ENCODE assay signal across 24 cellular contexts in the genomic region with DNA sequence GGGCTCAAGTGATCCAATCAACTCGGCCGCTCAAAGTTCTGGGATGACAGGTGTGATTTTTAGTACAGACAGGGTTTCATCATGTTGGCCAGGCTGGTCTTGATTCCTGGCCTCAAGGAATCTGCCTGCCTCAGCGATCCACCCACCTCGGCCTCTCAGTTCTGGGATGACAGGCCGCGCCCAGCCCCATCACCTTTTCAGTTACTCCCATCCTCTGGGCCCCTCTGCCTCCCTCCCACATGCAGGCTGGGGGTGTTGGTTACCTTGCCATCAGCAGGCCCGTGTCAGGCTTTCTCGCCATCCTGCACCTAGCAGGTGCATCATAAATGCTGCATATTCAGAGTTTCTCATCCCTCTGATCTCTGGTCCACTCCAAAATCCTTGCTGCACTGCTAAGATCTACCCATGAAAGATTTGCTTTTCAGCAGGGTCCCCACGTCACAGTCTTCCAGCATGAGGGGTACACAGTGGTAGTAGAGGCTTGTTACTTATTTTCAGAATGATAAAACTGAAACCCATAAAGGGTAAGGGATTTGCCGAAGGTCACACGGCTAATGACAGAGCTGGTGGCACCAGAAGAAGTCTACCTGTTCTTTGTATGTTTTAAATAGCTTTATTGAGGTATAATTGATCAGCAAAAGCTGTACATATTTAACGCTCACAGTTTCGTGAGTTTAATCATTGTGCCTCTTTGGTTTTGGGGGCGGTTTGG. TPM values are rescaled to one million over a fixed set of nuclear protein-coding genes. Genes with fewer than 3 reads are reported as not detected.
DNase-seq lines count a peak whose midpoint lies in the region; ATAC-seq, FAIRE-seq and TF ChIP-seq lines count a peak whose summit lies in the region.
"Had no signal": no experiment of that assay in that cellular context is flagged by ENCODE, and none has a peak within 500 bp of the region (broad histone marks: within the 10 kb centered on the region; RNA-seq: fewer than 3 reads in every experiment).

No MANE protein-coding gene starts in this region.

- no peak overlapping the region for H3K23ac ChIP-seq in mesendoderm (ENCODE audit: low read length)

- peak; percentile 60 for ATAC-seq in GM12878
- ATAC-seq: left ventricle myocardium superior had no signal

- SMC1A ChIA-PET in GM12878 (lab: Charles Lee; ENCODE audit: uncharacterized antibody, unreplicated experiment) = interaction anchor here (0.6 to 1.0 kb wide), 3 partner anchors 46 to 78 kb away, joined by 3 to 4 read pairs (median 3); no protein-coding TSS in a partner anchor

- H4K8ac ChIP-seq in mesendoderm (ENCODE audit: low read depth, low read length) = no peak overlapping the region

- TF ChIP-seq RAD21 in GM12878 (IDR thresholded peaks at IDR 0.05; ENCODE audit: insufficient read depth, low read depth, low read length) = no peak

- H3K27me3 Mint-ChIP-seq in activated naive CD4-positive, alpha-beta T cell treated with anti-CD3 and anti-CD28 coated beads for 36 hours (ENCODE audit: low read depth) = no peaks in the 10 kb centered on the region
- H3K27me3 Mint-ChIP-seq: progenitor cell of endocrine pancreas had no signal

- peak in 1 of 2 experiments; percentile 45; a peak in 2 of 4 replicates for TF ChIP-seq EP300 in GM12878 (IDR thresholded peaks at IDR 0.05; ENCODE audit: borderline replicate concordance in 1 of 2, control insufficient read depth in 1 of 2, low read depth in 2 of 2, low read length in 2 of 2)

- peak overlapping the region; percentile 65 for H3K27ac Mint-ChIP-seq in activated naive CD4-positive, alpha-beta T cell treated with anti-CD3 and anti-CD28 coated beads for 36 hours
- H3K27ac Mint-ChIP-seq: progenitor cell of endocrine pancreas had no signal

- no peak overlapping the region for H2AFZ ChIP-seq in GM12878 (ENCODE audit: control insufficient read depth, low read depth, low read length)

- H3K56ac ChIP-seq in mesendoderm (ENCODE audit: low read length) = no peak overlapping the region

- no peaks in the 10 kb centered on the region for H3K79me1 ChIP-seq in mesendoderm (ENCODE audit: low read length)

- CTCF ChIA-PET in activated naive CD4-positive, alpha-beta T cell treated with anti-CD3 and anti-CD28 coated beads for 36 hours (lab: Charles Lee) = no interaction called here
- CTCF ChIA-PET in GM12878 (lab: Yijun Ruan, JAX) = interaction anchor here (0.5 kb wide), 1 partner anchor 784 kb away, joined by 3 read pairs; no protein-coding TSS in a partner anchor

- H3K36me3 Mint-ChIP-seq in activated naive CD4-positive, alpha-beta T cell treated with anti-CD3 and anti-CD28 coated beads for 36 hours (ENCODE audit: low read depth) = peaks cover 55% of the 10 kb centered on the region

- H2BK5ac ChIP-seq in mesendoderm (ENCODE audit: low read length) = no peak overlapping the region

- peaks cover 19% of the 10 kb centered on the region for H3K4me1 Mint-ChIP-seq in activated naive CD4-positive, alpha-beta T cell treated with anti-CD3 and anti-CD28 coated beads for 36 hours (ENCODE audit: low read depth)

- no peak for TF ChIP-seq CTCF in GM12878 (IDR thresholded peaks at IDR 0.05 in 2 of 3, conservative IDR thresholded peaks at IDR 0.05 in 1 of 3; ENCODE audit: control insufficient read depth in 2 of 3, extremely low read depth in 1 of 3, insufficient read depth in 1 of 3, low read depth in 3 of 3, low read length in 3 of 3)

- no peak overlapping the region for H3K4ac ChIP-seq in mesendoderm (ENCODE audit: low read depth, low read length)

- no peak overlapping the region for H2BK15ac ChIP-seq in mesendoderm (replicated peaks; ENCODE audit: low read depth)

- H3K4me2 ChIP-seq in GM12878 (ENCODE audit: control insufficient read depth, insufficient read depth) (no peak overlapping the region; the same call in 1 of the 2 replicates), mesendoderm (ENCODE audit: low read length) (no peak overlapping the region)

- no TSS peak for BruUV-seq in GM12878 (replicated peaks; lab: Mats Ljungman, UMichigan)

- H3K27ac ChIP-seq in KOPT-K1 (ENCODE audit: low read depth, low read length, poor library complexity, severe bottlenecking) (peak overlapping the region; percentile 34), GM12878 (ENCODE audit: control insufficient read depth, insufficient read depth) (peak overlapping the region; percentile 18), mesendoderm (ENCODE audit: low read depth, low read length) (no peak overlapping the region)
- H3K27ac ChIP-seq: breast epithelium, neutrophil, RWPE1, SK-N-MC, tibial nerve had no signal

- H2AK5ac ChIP-seq in mesendoderm (ENCODE audit: low read length) = no peak overlapping the region

- H3K79me2 ChIP-seq in GM12878 (ENCODE audit: control insufficient read depth, insufficient read depth, low read length) (no peaks in the 10 kb centered on the region), mesendoderm (ENCODE audit: control insufficient read depth, insufficient read depth, low read length) (no peaks in the 10 kb centered on the region)

- H3K4me3 ChIP-seq in GM12878 = no peak overlapping the region
- H3K4me3 ChIP-seq in mesendoderm (ENCODE audit: low read length) = no peak overlapping the region
- H3K4me3 ChIP-seq: breast epithelium, SK-N-MC, tibial nerve had no signal

- intact Hi-C loops in activated naive CD4-positive, alpha-beta T cell treated with anti-CD3 and anti-CD28 coated beads for 36 hours (cut with micrococcal nuclease) = no loop called here
- intact Hi-C loops in GM12878 (cut with micrococcal nuclease; ENCODE audit: unreplicated experiment) = no loop called here

- H3K9me3 Mint-ChIP-seq in activated naive CD4-positive, alpha-beta T cell treated with anti-CD3 and anti-CD28 coated beads for 36 hours = no peaks in the 10 kb centered on the region

- 36% methylated on average over 14 of the region's 14 CpGs for WGBS in GM12878 (ENCODE audit: insufficient coverage, insufficient replicate concordance, low lambda C conversion rate, missing lambda C conversion rate)
- no CpG with 5 or more reads among the region's 14 CpGs for WGBS in mesendoderm (ENCODE audit: extremely low coverage, insufficient coverage, low lambda C conversion rate)

- no peak overlapping the region for H3K18ac ChIP-seq in mesendoderm (ENCODE audit: low read length)

- POLR2A ChIA-PET in GM12878 (lab: Charles Lee) = interaction anchor here (0.8 to 0.9 kb wide), 2 partner anchors 11 to 13 kb away, joined by 7 read pairs; no protein-coding TSS in a partner anchor

- H3K4me1 ChIP-seq in GM12878 (ENCODE audit: control insufficient read depth, insufficient read depth, low read length) (peaks cover 23% of the 10 kb centered on the region), mesendoderm (ENCODE audit: control insufficient read depth, low read depth, low read length) (peaks cover 3% of the 10 kb centered on the region)
- H3K4me1 ChIP-seq: breast epithelium, Caco-2 had no signal

- H3K9ac ChIP-seq in GM12878 (ENCODE audit: control insufficient read depth, insufficient read depth, low read length) = no peak overlapping the region
- H3K9ac ChIP-seq in mesendoderm (ENCODE audit: low read length) = no peak overlapping the region

- H3K27me3 ChIP-seq in GM12878 (replicated peaks in 1 of 2; ENCODE audit: control insufficient read depth in 2 of 2, insufficient read depth in 2 of 2, low read length in 1 of 2) = no peaks in the 10 kb centered on the region
- no peaks in the 10 kb centered on the region for H3K27me3 ChIP-seq in mesendoderm (ENCODE audit: insufficient read depth, low read length, poor library complexity)
- H3K27me3 ChIP-seq: breast epithelium, neutrophil, tibial nerve had no signal

- H3K4me3 Mint-ChIP-seq in activated naive CD4-positive, alpha-beta T cell treated with anti-CD3 and anti-CD28 coated beads for 36 hours = no peak overlapping the region

- no peak for TF ChIP-seq POLR2A in GM12878 (IDR thresholded peaks at IDR 0.05; ENCODE audit: low read depth, low read length)

- in situ Hi-C loops in GM12878 (cut with MboI) = no loop called here

- H3K9me3 ChIP-seq in KOPT-K1 (ENCODE audit: insufficient read depth, low read length, poor library complexity, severe bottlenecking) (no peaks in the 10 kb centered on the region), GM12878 (replicated peaks; ENCODE audit: control insufficient read depth, insufficient read depth, low read length) (no peaks in the 10 kb centered on the region)
- H3K9me3 ChIP-seq: breast epithelium, Caco-2, neutrophil, tibial nerve had no signal

- RAD21 ChIA-PET in GM12878 (lab: Charles Lee; ENCODE audit: unreplicated experiment) = interaction anchor here (0.9 kb wide), 1 partner anchor 55 kb away, joined by 3 read pairs; a partner anchor contains a TSS

- peak; percentile 31 for FAIRE-seq in GM12878 (lab: Jason Lieb, UNC)
- FAIRE-seq: islet of Langerhans had no signal

- H4K5ac ChIP-seq in mesendoderm (ENCODE audit: low read length) = no peak overlapping the region

- no peak overlapping the region for H2BK120ac ChIP-seq in mesendoderm (ENCODE audit: low read depth, low read length)

- H3K36me3 ChIP-seq in KOPT-K1 (ENCODE audit: insufficient read depth, low read length) = peaks cover 93% of the 10 kb centered on the region
- H3K36me3 ChIP-seq in GM12878 (ENCODE audit: control insufficient read depth in 2 of 2, insufficient read depth in 2 of 2, low read length in 1 of 2) = peaks cover 19 to 56% of the 10 kb centered on the region in 2 experiments
- H3K36me3 ChIP-seq in mesendoderm (ENCODE audit: control insufficient read depth, insufficient read depth, low read length) = peaks cover 11% of the 10 kb centered on the region

- peaks cover 3% of the 10 kb centered on the region for H4K20me1 ChIP-seq in GM12878 (ENCODE audit: control insufficient read depth, insufficient read depth)

- DNase-seq in activated naive CD4-positive, alpha-beta T cell treated with anti-CD3 and anti-CD28 coated beads for 36 hours = no peak
- DNase-seq in activated naive CD4-positive, alpha-beta T cell treated with Interleukin-2 at 50 U/mL for 16 hours = no peak
- DNase-seq in GM12878 (ENCODE audit: low read depth, low spot score) (no peak), mesendoderm (no peak), DMS79 treated with DMSO at 0.1 percent for 48 hours (lab: John Stamatoyannopoulos, UW) (no peak), retina (no peak)
- DNase-seq: ACHN; activated CD4-positive, CD25-positive, alpha-beta regulatory T cell treated with anti-CD3 and anti-CD28 coated beads, Interleukin-2, amount 50 U/mL, for 72 hours; amygdala; Caco-2; DMS79; left ventricle myocardium superior; MV-4-11; NCI-H1436 treated with DMSO at 0.1 percent for 48 hours; NCI-H446 treated with DMSO at 0.1 percent for 48 hours; stimulated activated CD4-positive, alpha-beta T cell treated with anti-CD3 and anti-CD28 coated beads, Interleukin-15, amount 100 ng/mL, for 24 hours had no signal

RNA-seq across cellular contexts. Expression of a gene that starts 16.6 kb away (rescaled TPM):
- 10 to 100 TPM; 20.1 to 20.8 TPM for total RNA-seq in activated naive CD4-positive, alpha-beta T cell treated with anti-CD3 and anti-CD28 coated beads for 36 hours
- total RNA-seq in GM12878 (2013; cell fraction: nucleolus; rRNA removed) = 171 and 173 TPM in 2 replicates
- total RNA-seq in GM12878 (2014; rRNA removed) = 52.0 and 52.3 TPM in 2 replicates
- 56.2 and 58.1 TPM in 2 replicates for total RNA-seq in GM12878 (2014; rRNA removed; fragmentation: Illumina TruSeq; extraction: Trizol)
- total RNA-seq in GM12878 (2021) = 51.6 and 61.4 TPM in 2 replicates
- 31.9 TPM for polyA plus RNA-seq in GM12878 (2011; ENCODE audit: low read depth)
- 33.2 and 46.7 TPM in 2 replicates for polyA plus RNA-seq in GM12878 (2011; rRNA removed)
- polyA plus RNA-seq in GM12878 (2011; cell fraction: cytosol; rRNA removed) = 29.9 and 31.8 TPM in 2 replicates
- polyA plus RNA-seq in GM12878 (2011; cell fraction: nucleus; rRNA removed) = 33.1 and 39.8 TPM in 2 replicates
- 34.6 and 48.5 TPM in 2 replicates for polyA plus RNA-seq in GM12878 (2012)
- 69.4 and 108 TPM in 2 replicates for polyA plus RNA-seq in GM12878 (2014; fragmentation: Illumina TruSeq; extraction: Trizol)
- 10 to 100 TPM; 22.6 to 24.2 TPM for polyA plus RNA-seq in GM12878 (2014; fragmentation: Nextera tagmentation; extraction: Ambion mirVana)
- polyA plus RNA-seq in GM12878 (2014; rRNA removed) = 57.5 TPM in 2 replicates
- polyA plus RNA-seq in GM12878 (2016; fragmentation: Nextera tagmentation; extraction: Ambion mirVana) = 10 to 100 TPM; 47.8 to 52.6 TPM
- 18.6 and 20.0 TPM in 2 replicates for polyA minus RNA-seq in GM12878 (2011; rRNA and poly(A)+ RNA removed)
- 13.7 and 14.8 TPM in 2 replicates for polyA minus RNA-seq in GM12878 (2011; cell fraction: cytosol; rRNA and poly(A)+ RNA removed)
- polyA minus RNA-seq in GM12878 (2011; cell fraction: nucleus; rRNA and poly(A)+ RNA removed) = 19.3 and 38.4 TPM in 2 replicates
- 59.3 TPM for polyA plus RNA-seq in mesendoderm (2013, experiment 1 of 2)
- 57.4 TPM for polyA plus RNA-seq in mesendoderm (2013, experiment 2 of 2)

RNA-seq across cellular contexts. Expression of a gene that starts 16.8 kb away (rescaled TPM):
- 10 to 100 TPM; 12.1 to 12.6 TPM for total RNA-seq in activated naive CD4-positive, alpha-beta T cell treated with anti-CD3 and anti-CD28 coated beads for 36 hours
- total RNA-seq in GM12878 (2013; cell fraction: nucleolus; rRNA removed) = 6.7 and 7.6 TPM in 2 replicates
- 9.0 and 10.6 TPM in 2 replicates for total RNA-seq in GM12878 (2014; rRNA removed)
- 11.9 and 13.0 TPM in 2 replicates for total RNA-seq in GM12878 (2014; rRNA removed; fragmentation: Illumina TruSeq; extraction: Trizol)
- 15.8 and 16.9 TPM in 2 replicates for total RNA-seq in GM12878 (2021)
- 13.6 TPM for polyA plus RNA-seq in GM12878 (2011; ENCODE audit: low read depth)
- polyA plus RNA-seq in GM12878 (2011; rRNA removed) = 12.8 and 15.8 TPM in 2 replicates
- 16.4 and 17.9 TPM in 2 replicates for polyA plus RNA-seq in GM12878 (2011; cell fraction: cytosol; rRNA removed)
- polyA plus RNA-seq in GM12878 (2011; cell fraction: nucleus; rRNA removed) = 8.4 and 8.9 TPM in 2 replicates
- 13.8 and 14.3 TPM in 2 replicates for polyA plus RNA-seq in GM12878 (2012)
- polyA plus RNA-seq in GM12878 (2014; fragmentation: Illumina TruSeq; extraction: Trizol) = 15.4 and 16.7 TPM in 2 replicates
- 10 to 100 TPM; 27.3 to 28.9 TPM for polyA plus RNA-seq in GM12878 (2014; fragmentation: Nextera tagmentation; extraction: Ambion mirVana)
- 17.2 and 17.4 TPM in 2 replicates for polyA plus RNA-seq in GM12878 (2014; rRNA removed)
- polyA plus RNA-seq in GM12878 (2016; fragmentation: Nextera tagmentation; extraction: Ambion mirVana) = 10 to 100 TPM; 23.3 to 28.1 TPM
- 8.1 and 13.8 TPM in 2 replicates for polyA minus RNA-seq in GM12878 (2011; rRNA and poly(A)+ RNA removed)
- 2.5 and 2.7 TPM in 2 replicates for polyA minus RNA-seq in GM12878 (2011; cell fraction: cytosol; rRNA and poly(A)+ RNA removed)
- polyA minus RNA-seq in GM12878 (2011; cell fraction: nucleus; rRNA and poly(A)+ RNA removed) = 3.6 and 4.9 TPM in 2 replicates
- polyA plus RNA-seq in mesendoderm (2013, experiment 1 of 2) = 5.5 TPM
- 6.0 TPM for polyA plus RNA-seq in mesendoderm (2013, experiment 2 of 2)

RNA-seq across cellular contexts. Expression of a gene that starts 54.6 kb away (rescaled TPM):
- total RNA-seq in activated naive CD4-positive, alpha-beta T cell treated with anti-CD3 and anti-CD28 coated beads for 36 hours = 10 to 100 TPM; 46.5 to 49.6 TPM
- 27.6 and 29.2 TPM in 2 replicates for total RNA-seq in GM12878 (2013; cell fraction: nucleolus; rRNA removed)
- total RNA-seq in GM12878 (2014; rRNA removed) (92.3 and 109 TPM in 2 replicates), GM12878 (2014; rRNA removed; fragmentation: Illumina TruSeq; extraction: Trizol) (40.5 and 45.0 TPM in 2 replicates), GM12878 (2021) (61.3 and 68.6 TPM in 2 replicates)
- polyA plus RNA-seq in GM12878 (2011; ENCODE audit: low read depth) = 45.4 TPM
- polyA plus RNA-seq in GM12878 (2011; rRNA removed) (39.2 and 65.3 TPM in 2 replicates), GM12878 (2014; fragmentation: Illumina TruSeq; extraction: Trizol) (24.7 and 34.1 TPM in 2 replicates), GM12878 (2014; fragmentation: Nextera tagmentation; extraction: Ambion mirVana) (1 to 10 TPM; 5.5 to 8.4 TPM), GM12878 (2014; rRNA removed) (104 and 112 TPM in 2 replicates), GM12878 (2016; fragmentation: Nextera tagmentation; extraction: Ambion mirVana) (10 to 100 TPM; 83.2 to 86.2 TPM)
- 94.4 and 162 TPM in 2 replicates for polyA plus RNA-seq in GM12878 (2011; cell fraction: cytosol; rRNA removed)
- 80.8 and 81.4 TPM in 2 replicates for polyA plus RNA-seq in GM12878 (2011; cell fraction: nucleus; rRNA removed)
- 61.2 and 68.1 TPM in 2 replicates for polyA plus RNA-seq in GM12878 (2012)
- polyA minus RNA-seq in GM12878 (2011; rRNA and poly(A)+ RNA removed) = 81.6 and 120 TPM in 2 replicates
- polyA minus RNA-seq in GM12878 (2011; cell fraction: cytosol; rRNA and poly(A)+ RNA removed) = 39.4 and 40.0 TPM in 2 replicates
- polyA minus RNA-seq in GM12878 (2011; cell fraction: nucleus; rRNA and poly(A)+ RNA removed) = 15.8 and 26.4 TPM in 2 replicates
- polyA plus RNA-seq in mesendoderm (2013, experiment 1 of 2) = 81.0 TPM
- 79.6 TPM for polyA plus RNA-seq in mesendoderm (2013, experiment 2 of 2)
